In the genomic region with DNA sequence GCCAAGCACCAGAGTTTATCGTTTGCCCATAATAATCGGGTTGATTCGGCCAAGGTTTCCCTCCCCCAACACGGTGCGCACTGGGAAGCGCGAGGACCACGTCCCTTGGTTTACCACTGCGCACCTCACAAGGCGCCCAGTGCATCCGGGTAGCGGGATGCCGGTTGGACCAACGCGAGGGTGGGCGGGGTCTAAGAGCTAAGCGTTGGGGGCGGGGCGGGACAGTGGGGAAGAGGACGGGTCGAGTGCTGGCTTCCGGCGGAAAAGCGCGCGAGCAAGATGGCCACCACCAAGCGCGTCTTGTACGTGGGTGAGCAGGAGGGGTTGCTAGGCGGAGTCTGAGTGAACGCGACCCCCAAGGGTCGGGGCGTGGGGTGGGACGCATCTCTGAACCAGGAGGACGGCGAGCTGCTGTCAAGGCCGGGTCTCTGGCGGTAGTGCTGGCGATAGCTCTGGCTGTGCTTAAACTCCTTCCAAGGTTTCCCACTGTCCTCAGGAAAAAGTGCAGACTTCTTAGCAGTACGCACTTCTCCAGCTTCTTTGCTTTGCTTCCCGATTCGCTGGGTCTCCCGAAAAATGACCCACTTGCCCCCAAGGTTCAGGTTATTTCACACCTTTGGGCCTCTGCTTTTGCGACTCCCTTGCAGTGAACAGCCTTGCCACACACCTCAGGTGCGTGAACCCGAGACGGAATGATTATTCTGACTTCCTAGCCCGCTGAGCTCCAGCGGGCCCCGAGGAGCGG, we compare ENCODE assay signal across 8 cellular contexts. TPM values are rescaled to one million over a fixed set of nuclear protein-coding genes. Genes with fewer than 3 reads are reported as not detected.
DNase-seq lines count a peak whose midpoint lies in the region; ATAC-seq and TF ChIP-seq lines count a peak whose summit lies in the region.

Gene PPIE (plus strand): TSS at position 261 of the 745 bp plus-strand sequence. CDS start 19 bp downstream, at position 280.

- DNase-seq in AG04450 (ENCODE audit: low read depth, low spot score), result peak; percentile 59
- DNase-seq in NCI-H748 treated with DMSO at 0.1 percent for 48 hours (lab: John Stamatoyannopoulos, UW), result peak; percentile 100
- DNase-seq in activated CD4-positive, alpha-beta T cell treated with anti-CD3 and anti-CD28 coated beads, Interleukin-2, amount 50 U/mL, for 1 hour, result peak; percentile 95
- peak; percentile 88 for DNase-seq in dedifferentiated amniotic fluid mesenchymal stem cell (ENCODE audit: extremely low spot score)
- peak; percentile 92 for DNase-seq in left lobe of liver (ENCODE audit: low spot score)
- DNase-seq in stimulated activated CD4-positive, alpha-beta T cell treated with anti-CD3 and anti-CD28 coated beads, Interleukin-2, amount 100 ng/mL, for 24 hours, result peak; percentile 98 to 99

- peak; percentile 95 for TF ChIP-seq POLR2A in GM19099 (IDR thresholded peaks at IDR 0.05; ENCODE audit: extremely low read depth, insufficient read length, low read depth)

- ATAC-seq in HG03460 (IDR thresholded peaks at IDR 0.05; ENCODE audit: unreplicated experiment), result peak; percentile 90
- peak; percentile 99 for ATAC-seq in left lobe of liver

- TF ChIP-seq CTCF in AG04450 (IDR thresholded peaks at IDR 0.05; ENCODE audit: low read depth, low read length), result no peak

- peaks cover 8% of the 10 kb centered on the region for H3K27me3 ChIP-seq in AG04450 (ENCODE audit: control insufficient read depth, insufficient read depth, low read length)

- H3K27ac ChIP-seq in AG04450 (ENCODE audit: low read depth, low read length), result peak within 1 kb of the TSS; percentile 47

- POLR2A ChIA-PET in AG04450 (lab: Yijun Ruan, JAX), result interaction anchor here (0.6 to 1.3 kb wide), 5 partner anchors 51 to 1409 kb away, joined by 3 to 7 read pairs (median 4); no protein-coding TSS in a partner anchor

- CTCF ChIA-PET in AG04450 (lab: Charles Lee), result interaction anchor here (0.9 to 1.8 kb wide), 3 partner anchors 13 to 133 kb away, joined by 4 to 7 read pairs (median 5); no protein-coding TSS in a partner anchor

- H3K4me3 ChIP-seq in AG04450 (ENCODE audit: low read depth, low read length), result peak within 1 kb of the TSS; percentile 98

- no peaks in the 10 kb centered on the region for H3K9me3 ChIP-seq in AG04450 (ENCODE audit: control insufficient read depth, insufficient read depth, low read length)

RNA-seq across cellular contexts. Expression of gene PPIE, which starts in this region (rescaled TPM):
- 68.0 and 72.5 TPM in 2 replicates for polyA plus RNA-seq in AG04450 (2011; rRNA removed)
- polyA minus RNA-seq in AG04450 (2011; rRNA and poly(A)+ RNA removed), result 22.8 and 23.1 TPM in 2 replicates
- total RNA-seq in left lobe of liver, result 16.6 TPM

Comparison
In these comparisons a context has a peak if more than half of its experiments do, and no peak if none do; other contexts are left out.
1. Peak in every context shown above with its lines: DNase-seq, ATAC-seq, H3K4me3 ChIP-seq and H3K27ac ChIP-seq.